In genomic region chr11:124899376-124900145, GRCh38 we compare ENCODE assay signal across 13 cellular contexts. TPM values are rescaled to one million over a fixed set of nuclear protein-coding genes. Genes with fewer than 3 reads are reported as not detected.
DNase-seq lines count a peak whose midpoint lies in the region; ATAC-seq, FAIRE-seq and TF ChIP-seq lines count a peak whose summit lies in the region.
"Had no signal": no experiment of that assay in that cellular context is flagged by ENCODE, and none has a peak within 500 bp of the region (broad histone marks: within the 10 kb centered on the region; RNA-seq: fewer than 3 reads in every experiment).

No MANE protein-coding gene starts in this region.

- WGBS in neuronal stem cell (ENCODE audit: extremely low coverage in 2 of 2, insufficient read length in 2 of 2, insufficient replicate concordance in 1 of 2), 2 donors, result no CpG with 5 or more reads among the region's 6 CpGs

- no peak overlapping the region for H4K8ac ChIP-seq in neuronal stem cell (ENCODE audit: low read depth, low read length)

- no peak overlapping the region for H3K23ac ChIP-seq in neuronal stem cell (ENCODE audit: low read depth, low read length, poor library complexity)

- no peaks in the 10 kb centered on the region for H3F3A ChIP-seq in MM.1S (ENCODE audit: insufficient read depth, low read length)

- FAIRE-seq in RCC 7860 (lab: Jason Lieb, UNC), result no peak
- FAIRE-seq: K562 had no signal

- no peak overlapping the region for H3K14ac ChIP-seq in neuronal stem cell (ENCODE audit: low read length)

- H3K9me2 ChIP-seq in MM.1S (replicated peaks; ENCODE audit: insufficient read depth, low read length), result no peaks in the 10 kb centered on the region

- H2AK5ac ChIP-seq in neuronal stem cell (ENCODE audit: low read depth, low read length), result no peak overlapping the region

- H2BK15ac ChIP-seq in neuronal stem cell (ENCODE audit: low read length), result no peak overlapping the region

- H4K91ac ChIP-seq in neuronal stem cell (ENCODE audit: low read depth, low read length, poor library complexity), result no peak overlapping the region

- H3K9ac ChIP-seq in neuronal stem cell (ENCODE audit: low read depth, low read length, poor library complexity) (no peak overlapping the region), MM.1S (ENCODE audit: low read length) (no peak overlapping the region)
- H3K9ac ChIP-seq: BLaER1 had no signal

- no peak for DNase-seq in AG04450 (ENCODE audit: low read depth, low spot score)
- peak; percentile 32 for DNase-seq in RCC 7860 (ENCODE audit: low spot score)
- DNase-seq in epithelial cell of prostate (ENCODE audit: low read depth, low spot score), result no peak
- DNase-seq in neuronal stem cell (ENCODE audit: low spot score), result no peak
- DNase-seq in NCI-H510A (lab: John Stamatoyannopoulos, UW), result no peak
- no peak for DNase-seq in NCI-H226
- DNase-seq in MM.1S, result no peak
- DNase-seq: effector CD4-positive, alpha-beta T cell; left colon; stimulated activated naive CD4-positive, alpha-beta T cell had no signal

- H3K18ac ChIP-seq in neuronal stem cell (ENCODE audit: low read length), result peak overlapping the region; percentile 18

- no peak overlapping the region for H3K4ac ChIP-seq in neuronal stem cell (ENCODE audit: low read length)

- no peak for ATAC-seq in HG03469 (IDR thresholded peaks at IDR 0.05; ENCODE audit: unreplicated experiment)
- ATAC-seq: K562, left colon had no signal

- H2AFZ ChIP-seq in neuronal stem cell (ENCODE audit: low read length), result peak overlapping the region; percentile 92
- H2AFZ ChIP-seq in MM.1S (ENCODE audit: low read length), result no peak overlapping the region

- H3K79me1 ChIP-seq in neuronal stem cell (ENCODE audit: low read depth, low read length), result no peaks in the 10 kb centered on the region

- CTCF ChIA-PET in AG04450 (lab: Charles Lee), result interaction anchor here (1.2 to 3.8 kb wide), 2 partner anchors 23 to 225 kb away, joined by 3 to 35 read pairs; no protein-coding TSS in a partner anchor

- H3K4me2 ChIP-seq in neuronal stem cell (ENCODE audit: insufficient read depth, low read length, poor library complexity, severe bottlenecking) (no peak overlapping the region), MM.1S (ENCODE audit: low read depth, low read length) (no peak overlapping the region)

- no peak overlapping the region for H3K4me3 ChIP-seq in AG04450 (ENCODE audit: low read depth, low read length)
- no peak overlapping the region for H3K4me3 ChIP-seq in neuronal stem cell (ENCODE audit: low read length in 2 of 2)
- H3K4me3 ChIP-seq in MM.1S (ENCODE audit: low read length), result no peak overlapping the region
- H3K4me3 ChIP-seq: BLaER1, K562 had no signal

- POLR2A ChIA-PET in AG04450 (lab: Yijun Ruan, JAX), result interaction anchor here (1.7 to 2.5 kb wide), 5 partner anchors 17 to 54 kb away, joined by 4 to 18 read pairs (median 12); partner anchors contain the start of gene CCDC15

- H3K36me3 ChIP-seq in neuronal stem cell (replicated peaks in 1 of 2; ENCODE audit: control insufficient read depth in 2 of 2, insufficient read depth in 2 of 2, low read length in 2 of 2) (no peaks in the 10 kb centered on the region), MM.1S (replicated peaks; ENCODE audit: insufficient read depth, low read length) (no peaks in the 10 kb centered on the region)
- H3K36me3 ChIP-seq: BLaER1 had no signal

- H2BK120ac ChIP-seq in neuronal stem cell (ENCODE audit: low read depth, low read length), result no peak overlapping the region

- H4K20me1 ChIP-seq in MM.1S (ENCODE audit: insufficient read depth, low read length), result no peaks in the 10 kb centered on the region
- H4K20me1 ChIP-seq: BLaER1 had no signal

- H3K79me2 ChIP-seq in MM.1S (ENCODE audit: low read length), result no peaks in the 10 kb centered on the region

- H2BK12ac ChIP-seq in neuronal stem cell (ENCODE audit: low read length), result no peak overlapping the region

- peak overlapping the region; percentile 99 for H3K27ac ChIP-seq in AG04450 (ENCODE audit: low read depth, low read length)
- peak overlapping the region; percentile 98 for H3K27ac ChIP-seq in epithelial cell of prostate
- H3K27ac ChIP-seq in neuronal stem cell (replicated peaks; ENCODE audit: low read length), result no peak overlapping the region
- no peak overlapping the region for H3K27ac ChIP-seq in MM.1S (ENCODE audit: low read length)
- H3K27ac ChIP-seq: BLaER1 had no signal

- H3K27me3 ChIP-seq in AG04450 (ENCODE audit: control insufficient read depth, insufficient read depth, low read length), result no peaks in the 10 kb centered on the region
- H3K27me3 ChIP-seq in neuronal stem cell (ENCODE audit: control insufficient read depth in 3 of 3, insufficient read depth in 3 of 3, low read depth in 1 of 3, low read length in 3 of 3), result peaks cover 0 to 22% (median 0%) of the 10 kb centered on the region in 3 experiments
- no peaks in the 10 kb centered on the region for H3K27me3 ChIP-seq in MM.1S (replicated peaks; ENCODE audit: insufficient read depth, low read length)
- H3K27me3 ChIP-seq: BLaER1 had no signal

- no peaks in the 10 kb centered on the region for H3K9me3 ChIP-seq in AG04450 (ENCODE audit: control insufficient read depth, insufficient read depth, low read length)
- no peaks in the 10 kb centered on the region for H3K9me3 ChIP-seq in neuronal stem cell (replicated peaks in 1 of 2; ENCODE audit: control insufficient read depth in 2 of 2, insufficient read depth in 1 of 2, low read depth in 1 of 2, low read length in 2 of 2)
- no peaks in the 10 kb centered on the region for H3K9me3 ChIP-seq in MM.1S (replicated peaks; ENCODE audit: insufficient read depth, low read length)
- H3K9me3 ChIP-seq: BLaER1 had no signal

- H2BK5ac ChIP-seq in neuronal stem cell (ENCODE audit: low read length), result no peak overlapping the region

- TF ChIP-seq CTCF in AG04450 (IDR thresholded peaks at IDR 0.05; ENCODE audit: low read depth, low read length) (peak; percentile 6; the same call in 1 of the 2 replicates), MM.1S (IDR thresholded peaks at IDR 0.05; ENCODE audit: low read length) (no peak)

- H3K4me1 ChIP-seq in neuronal stem cell (ENCODE audit: control insufficient read depth in 2 of 2, insufficient read depth in 1 of 2, low read depth in 1 of 2, low read length in 2 of 2) (peaks cover 3 to 8% of the 10 kb centered on the region in 2 donors), MM.1S (ENCODE audit: low read length) (no peaks in the 10 kb centered on the region)

RNA-seq across cellular contexts. Expression of gene ROBO4, which starts 1.9 kb away (rescaled TPM):
- 0.30 and 0.40 TPM in 2 replicates for polyA plus RNA-seq in AG04450 (2011; rRNA removed)
- 0.78 and 0.92 TPM in 2 replicates for polyA minus RNA-seq in AG04450 (2011; rRNA and poly(A)+ RNA removed)
- polyA plus RNA-seq in neuronal stem cell (2013, experiment 1 of 2), result not detected
- not detected for polyA plus RNA-seq in neuronal stem cell (2013, experiment 2 of 2)
- polyA plus RNA-seq: K562 had no signal

RNA-seq across cellular contexts. Expression of gene HEPN1, which starts 19.5 kb away (rescaled TPM):
- 0.06 TPM in 1 of 2 replicates, not detected in the other for polyA plus RNA-seq in AG04450 (2011; rRNA removed)
- polyA minus RNA-seq in AG04450 (2011; rRNA and poly(A)+ RNA removed), result 0.23 and 0.52 TPM in 2 replicates
- not detected for polyA plus RNA-seq in neuronal stem cell (2013, experiment 1 of 2)
- polyA plus RNA-seq in neuronal stem cell (2013, experiment 2 of 2), result not detected
- polyA plus RNA-seq: K562 had no signal

RNA-seq across cellular contexts. Expression of gene ROBO3, which starts 34.3 kb away (rescaled TPM):
- 28.9 and 38.7 TPM in 2 replicates for polyA plus RNA-seq in AG04450 (2011; rRNA removed)
- 14.9 and 22.3 TPM in 2 replicates for polyA minus RNA-seq in AG04450 (2011; rRNA and poly(A)+ RNA removed)
- polyA plus RNA-seq in neuronal stem cell (2013, experiment 1 of 2), result 9.5 TPM
- 8.8 TPM for polyA plus RNA-seq in neuronal stem cell (2013, experiment 2 of 2)

RNA-seq across cellular contexts. Expression of gene HEPACAM, which starts 36.3 kb away (rescaled TPM):
- 0.05 and 0.10 TPM in 2 replicates for polyA plus RNA-seq in AG04450 (2011; rRNA removed)
- polyA minus RNA-seq in AG04450 (2011; rRNA and poly(A)+ RNA removed), result 0.65 and 1.1 TPM in 2 replicates
- polyA plus RNA-seq in neuronal stem cell (2013, experiment 1 of 2), result 0.03 TPM
- polyA plus RNA-seq in neuronal stem cell (2013, experiment 2 of 2), result 0.01 TPM
- polyA plus RNA-seq: K562 had no signal

RNA-seq across cellular contexts. Expression of gene CCDC15, which starts 54.4 kb away (rescaled TPM):
- polyA plus RNA-seq in AG04450 (2011; rRNA removed), result 0.73 and 1.1 TPM in 2 replicates
- 0.60 and 1.5 TPM in 2 replicates for polyA minus RNA-seq in AG04450 (2011; rRNA and poly(A)+ RNA removed)
- polyA plus RNA-seq in neuronal stem cell (2013, experiment 1 of 2), result 4.0 TPM
- polyA plus RNA-seq in neuronal stem cell (2013, experiment 2 of 2), result 4.1 TPM

Comparison
In these comparisons a context has a peak if more than half of its experiments do, and no peak if none do; other contexts are left out.
1. H3K27ac ChIP-seq: peak in AG04450 (single experiment) and epithelial cell of prostate (single experiment); none in neuronal stem cell (single experiment) and MM.1S (single experiment).